In the genomic region with DNA sequence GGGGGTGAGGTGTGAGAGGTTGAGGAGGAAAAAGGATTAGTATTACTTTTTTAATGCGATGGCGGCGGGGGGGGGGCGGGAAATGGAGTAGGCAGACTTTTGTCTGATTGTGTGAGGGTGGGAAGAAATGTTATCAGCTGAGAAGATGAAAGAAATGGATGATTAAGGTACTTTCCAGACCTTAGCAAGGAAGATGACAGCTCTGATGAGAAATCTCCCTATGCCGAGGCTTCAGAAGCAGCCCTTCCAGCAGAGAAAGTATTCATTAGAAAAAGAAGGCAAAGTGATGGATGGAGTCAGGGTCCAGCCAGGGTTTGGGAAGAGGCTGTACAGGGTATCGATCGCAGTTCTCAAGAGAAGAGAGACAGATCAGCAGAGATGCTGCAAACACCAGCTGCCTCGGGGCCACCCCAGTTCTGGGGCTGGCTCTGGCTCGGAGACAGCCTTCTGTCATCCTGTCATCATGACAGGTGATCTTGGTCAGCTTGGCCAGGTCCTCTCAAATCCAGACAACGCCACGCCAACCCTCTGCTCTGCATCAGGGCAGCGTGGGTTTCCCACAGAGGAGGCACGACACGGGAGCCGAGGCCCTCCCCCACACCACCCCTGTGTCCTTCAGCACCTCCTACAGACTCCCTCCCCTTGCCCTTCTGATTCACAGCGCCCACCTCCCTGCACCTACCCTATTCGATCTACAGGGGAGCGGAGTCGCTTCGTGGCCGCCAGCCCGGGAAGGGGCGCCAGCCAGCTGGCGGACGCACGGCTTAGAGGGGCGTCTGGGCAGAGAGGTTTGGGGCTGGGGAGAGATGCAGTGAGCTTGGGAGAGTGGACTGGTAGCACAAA, we compare ENCODE assay signal across 9 cellular contexts. TPM values are rescaled to one million over a fixed set of nuclear protein-coding genes. Genes with fewer than 3 reads are reported as not detected.
DNase-seq lines count a peak whose midpoint lies in the region; ATAC-seq and TF ChIP-seq lines count a peak whose summit lies in the region.
"Had no signal": no experiment of that assay in that cellular context is flagged by ENCODE, and none has a peak within 500 bp of the region (broad histone marks: within the 10 kb centered on the region; RNA-seq: fewer than 3 reads in every experiment).

No MANE protein-coding gene starts in this region.

- H3K27me3 ChIP-seq in CD8-positive, alpha-beta memory T cell (ENCODE audit: insufficient read depth, low read length, poor library complexity, severe bottlenecking): no peaks in the 10 kb centered on the region
- H3K27me3 ChIP-seq in subcutaneous abdominal adipose tissue (ENCODE audit: control insufficient read depth in 5 of 5, insufficient read depth in 4 of 5, low read length in 5 of 5): no peaks in the 10 kb centered on the region

- H3K27ac Mint-ChIP-seq in CD8-positive, alpha-beta memory T cell: peak overlapping the region; percentile 73 to 98 (median 94)
- peak overlapping the region; percentile 73 for H3K27ac Mint-ChIP-seq in chondrocyte (ENCODE audit: unreplicated experiment)

- DNase-seq in CD8-positive, alpha-beta memory T cell: peak in 3 of 5 donors; percentile 31 to 81 (median 43)
- peak in 3 of 5 experiments; percentile 42 to 52 (median 47) for DNase-seq in T-helper 2 cell
- no peak for DNase-seq in chondrocyte (ENCODE audit: low spot score)
- DNase-seq in lower leg skin (ENCODE audit: low spot score in 2 of 2): peak in 1 of 2 donors; percentile 89
- DNase-seq in SIG-M5 treated with dmso at 0.1 percent for 504 hours (lab: John Stamatoyannopoulos, UW; ENCODE audit: unreplicated experiment): no peak

- TF ChIP-seq POLR2A in lower leg skin (IDR thresholded peaks at IDR 0.05): no peak

- CTCF ChIA-PET in CD8-positive, alpha-beta memory T cell (lab: Charles Lee): interaction anchor here (0.8 to 32.5 kb wide), 14 partner anchors 10 to 551 kb away, joined by 3 to 1339 read pairs (median 4); partner anchors contain the start of genes CYB561D1, GPR61, PSMA5 and STRIP1

- peaks cover 3 to 16% of the 10 kb centered on the region in 2 donors for H3K27me3 Mint-ChIP-seq in CD8-positive, alpha-beta memory T cell
- H3K27me3 Mint-ChIP-seq in chondrocyte (ENCODE audit: low read depth): peaks cover 27% of the 10 kb centered on the region

- H3K4me3 ChIP-seq in CD8-positive, alpha-beta memory T cell (ENCODE audit: low read length): peak overlapping the region; percentile 96
- H3K4me3 ChIP-seq in lower leg skin (ENCODE audit: low read depth, poor library complexity, severe bottlenecking): peak overlapping the region; percentile 29
- peak overlapping the region; percentile 69 to 86 (median 74) for H3K4me3 ChIP-seq in subcutaneous abdominal adipose tissue (ENCODE audit: low read depth in 1 of 5, low read length in 5 of 5)

- WGBS in lower leg skin, 2 donors: 7 to 9% methylated on average over 27 of the region's 27 CpGs

- peak; percentile 21 for ATAC-seq in GM19463 (IDR thresholded peaks at IDR 0.05; ENCODE audit: unreplicated experiment)
- ATAC-seq in HG03521 (IDR thresholded peaks at IDR 0.05; ENCODE audit: unreplicated experiment): peak; percentile 6

- POLR2A ChIA-PET in CD8-positive, alpha-beta memory T cell (lab: Charles Lee): interaction anchor here (0.6 to 1.6 kb wide), 10 partner anchors 11 to 791 kb away, joined by 3 to 16 read pairs (median 5); partner anchors contain the start of genes AHCYL1, AMIGO1, CYB561D1 and GNAI3

- peak; percentile 26 for TF ChIP-seq CTCF in chondrocyte (IDR thresholded peaks at IDR 0.05)
- TF ChIP-seq CTCF in lower leg skin (IDR thresholded peaks at IDR 0.05): no peak

- H3K27ac ChIP-seq in CD8-positive, alpha-beta memory T cell (ENCODE audit: low read depth, low read length): no peak overlapping the region
- no peak overlapping the region for H3K27ac ChIP-seq in subcutaneous abdominal adipose tissue (ENCODE audit: low read depth, low read length)

- H3K4me1 ChIP-seq in CD8-positive, alpha-beta memory T cell (ENCODE audit: insufficient read depth, low read length): peaks cover 23% of the 10 kb centered on the region
- peaks cover 3 to 19% (median 18%) of the 10 kb centered on the region in 5 donors for H3K4me1 ChIP-seq in subcutaneous abdominal adipose tissue (ENCODE audit: control insufficient read depth in 5 of 5, insufficient read depth in 5 of 5, low read length in 5 of 5)

- peaks cover 19 to 42% (median 33%) of the 10 kb centered on the region in 3 donors for H3K4me1 Mint-ChIP-seq in CD8-positive, alpha-beta memory T cell
- peaks cover 22% of the 10 kb centered on the region for H3K4me1 Mint-ChIP-seq in chondrocyte (ENCODE audit: low read depth)

- peak overlapping the region in 3 of 5 donors; percentile 27 to 62 (median 51) for H3K9ac ChIP-seq in subcutaneous abdominal adipose tissue (ENCODE audit: low read length in 5 of 5)

- no peaks in the 10 kb centered on the region for H3K36me3 ChIP-seq in CD8-positive, alpha-beta memory T cell (ENCODE audit: insufficient read depth, low read length)
- H3K36me3 ChIP-seq in subcutaneous abdominal adipose tissue (ENCODE audit: control insufficient read depth in 5 of 5, insufficient read depth in 5 of 5, low read length in 5 of 5): peaks cover 0 to 21% (median 0%) of the 10 kb centered on the region in 5 donors

- no peaks in the 10 kb centered on the region for H3K9me3 Mint-ChIP-seq in CD8-positive, alpha-beta memory T cell
- H3K9me3 Mint-ChIP-seq in chondrocyte (ENCODE audit: low read depth): no peaks in the 10 kb centered on the region

- intact Hi-C loops in lower leg skin (cut with DNase I; ENCODE audit: low total_unique reads): no loop called here

- H3K4me3 Mint-ChIP-seq in CD8-positive, alpha-beta memory T cell: peak overlapping the region; percentile 85 to 99 (median 94)
- peak overlapping the region; percentile 90 for H3K4me3 Mint-ChIP-seq in chondrocyte (ENCODE audit: unreplicated experiment)

- no peaks in the 10 kb centered on the region for H3K9me3 ChIP-seq in CD8-positive, alpha-beta memory T cell (ENCODE audit: low read length)
- no peaks in the 10 kb centered on the region for H3K9me3 ChIP-seq in subcutaneous abdominal adipose tissue (ENCODE audit: control insufficient read depth in 5 of 5, low read length in 5 of 5)

- H3K36me3 Mint-ChIP-seq in CD8-positive, alpha-beta memory T cell: peaks cover 0 to 21% (median 1%) of the 10 kb centered on the region in 3 donors
- peaks cover 3% of the 10 kb centered on the region for H3K36me3 Mint-ChIP-seq in chondrocyte (ENCODE audit: low read depth)

RNA-seq across cellular contexts. Expression of gene ATXN7L2, which starts 0.7 kb away (rescaled TPM):
- total RNA-seq in CD8-positive, alpha-beta memory T cell: 10 to 100 TPM; 14.6 to 15.3 TPM
- 8.7 TPM for polyA plus RNA-seq in CD8-positive, alpha-beta memory T cell
- total RNA-seq in chondrocyte: 3.6 to 4.3 TPM (median 4.3 TPM) in 3 replicates
- total RNA-seq in lower leg skin: 1 to 10 TPM; 4.3 to 7.8 (median 4.8) TPM

RNA-seq across cellular contexts. Expression of gene CYB561D1, which starts 10.9 kb away (rescaled TPM):
- total RNA-seq in CD8-positive, alpha-beta memory T cell: 10 to 100 TPM in 1 of 2 experiments, 1 to 10 TPM in 1; 9.9 to 10.6 TPM
- polyA plus RNA-seq in CD8-positive, alpha-beta memory T cell: 15.4 TPM
- 10.2 to 10.8 TPM (median 10.7 TPM) in 3 replicates for total RNA-seq in chondrocyte
- 10 to 100 TPM; 11.3 to 22.7 (median 17.8) TPM for total RNA-seq in lower leg skin

RNA-seq across cellular contexts. Expression of gene SYPL2, which starts 16.7 kb away (rescaled TPM):
- under 1 TPM in 1 of 2 experiments, not detected in 1; 0.07 TPM for total RNA-seq in CD8-positive, alpha-beta memory T cell
- 0.07 TPM for polyA plus RNA-seq in CD8-positive, alpha-beta memory T cell
- total RNA-seq in chondrocyte (0.75 to 1.3 TPM (median 1.1 TPM) in 3 replicates), lower leg skin (1 to 10 TPM in 1 of 4 donors, under 1 TPM in 2, not detected in 1; 0.27 to 1.8 (median 0.38) TPM)

RNA-seq across cellular contexts. Expression of gene AMIGO1, which starts 26.5 kb away (rescaled TPM):
- 1 to 10 TPM; 4.0 to 4.9 TPM for total RNA-seq in CD8-positive, alpha-beta memory T cell
- polyA plus RNA-seq in CD8-positive, alpha-beta memory T cell: 20.2 TPM
- total RNA-seq in chondrocyte (3.1 to 4.6 TPM (median 4.5 TPM) in 3 replicates), lower leg skin (1 to 10 TPM; 3.9 to 7.9 (median 5.4) TPM)

RNA-seq across cellular contexts. Expression of gene GPR61, which starts 56.7 kb away (rescaled TPM):
- total RNA-seq in CD8-positive, alpha-beta memory T cell: under 1 TPM in 1 of 2 experiments, not detected in 1; 0.39 TPM
- polyA plus RNA-seq in CD8-positive, alpha-beta memory T cell: not detected
- total RNA-seq in chondrocyte (not detected in 3 replicates), lower leg skin (1 to 10 TPM in 1 of 4 donors, not detected in 3; 1.0 TPM)
- total RNA-seq: M059J had no signal

Comparison
In these comparisons a context has a peak if more than half of its experiments do, and no peak if none do; other contexts are left out.
1. DNase-seq: peak in CD8-positive, alpha-beta memory T cell (3 of 5) and T-helper 2 cell (3 of 5); none in chondrocyte (single experiment) and SIG-M5 treated with dmso at 0.1 percent for 504 hours (single experiment).
2. H3K4me3 ChIP-seq: peak in every context shown above with its lines; median percentile 96 in CD8-positive, alpha-beta memory T cell; 74 in subcutaneous abdominal adipose tissue; 29 in lower leg skin.